1 cellular context compared by ENCODE assay signal in genomic region chr15:66401130-66402021, GRCh38.
TF ChIP-seq lines count a peak whose summit lies in the region.

No MANE protein-coding gene starts in this region.

TF ChIP-seq in H1, 55 proteins besides CTCF, POLR2A, EP300 and RAD21 (continued from another document):
- no peak for TF ChIP-seq SAP30 (IDR thresholded peaks at IDR 0.05; ENCODE audit: insufficient read depth, insufficient replicate concordance, low read length)
- no peak for TF ChIP-seq KDM4A (IDR thresholded peaks at IDR 0.05; ENCODE audit: low read depth, low read length, severe bottlenecking)
- TF ChIP-seq GTF2F1 (IDR thresholded peaks at IDR 0.05; ENCODE audit: borderline replicate concordance, low read depth, low read length) = no peak
- TF ChIP-seq HDAC6 (IDR thresholded peaks at IDR 0.05; ENCODE audit: low read depth, low read length) = no peak
